ENCODE assay signal across 8 cellular contexts in the genomic region with DNA sequence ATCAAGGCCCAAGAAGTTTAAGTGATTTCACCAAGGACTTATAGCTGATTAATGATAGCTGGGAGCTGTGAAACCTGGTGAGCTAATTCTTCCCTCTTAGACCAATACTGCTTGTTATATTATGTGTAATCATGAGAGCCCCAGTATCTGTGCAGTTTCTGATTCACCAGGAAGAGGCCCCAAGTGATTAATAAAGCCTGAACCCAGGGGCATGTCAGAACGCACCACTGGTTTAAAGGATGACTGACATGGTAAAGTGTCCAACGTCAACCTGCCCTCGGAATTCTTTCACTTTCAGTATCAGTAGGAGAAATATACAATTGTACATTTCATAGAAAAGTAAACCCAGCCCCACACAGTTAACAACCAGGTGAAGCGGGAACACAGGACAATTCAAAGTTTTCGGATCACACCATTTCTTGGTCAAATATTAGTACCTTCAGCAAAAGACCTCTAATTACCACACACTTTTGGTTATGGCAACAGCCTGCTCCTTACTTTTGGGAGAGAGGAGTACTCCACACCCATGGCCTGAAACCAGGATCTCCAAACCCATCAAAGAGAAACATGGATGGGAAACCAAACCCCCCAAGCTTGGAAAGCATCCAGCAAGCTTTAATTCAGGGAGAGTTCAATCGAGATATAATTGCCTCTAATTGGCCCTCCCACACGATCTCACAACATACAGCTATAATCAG.
DNase-seq lines count a peak whose midpoint lies in the region; ATAC-seq and TF ChIP-seq lines count a peak whose summit lies in the region.

No MANE protein-coding gene starts in this region.

- H3K4me1 ChIP-seq in ACC112 (ENCODE audit: control insufficient read depth, insufficient read depth, low read length, unreplicated experiment): peaks cover 33% of the 10 kb centered on the region

- peak; percentile 97 for ATAC-seq in GM18907 (IDR thresholded peaks at IDR 0.05; ENCODE audit: unreplicated experiment)
- peak; percentile 94 for ATAC-seq in HG03103 (IDR thresholded peaks at IDR 0.05; ENCODE audit: low read depth, unreplicated experiment)

- peak overlapping the region; percentile 69 for H3K4me3 ChIP-seq in ACC112 (ENCODE audit: low read depth, low read length)
- H3K4me3 ChIP-seq in foreskin fibroblast (ENCODE audit: low read depth in 1 of 2, low read length in 2 of 2): no peak overlapping the region

- H3K27me3 ChIP-seq in ACC112 (ENCODE audit: insufficient read depth, low read length): no peaks in the 10 kb centered on the region

- H3K27ac ChIP-seq in ACC112 (ENCODE audit: low read depth, low read length): peak overlapping the region; percentile 71
- peak overlapping the region; percentile 75 for H3K27ac ChIP-seq in VCaP

- peak overlapping the region; percentile 96 for H2AFZ ChIP-seq in ACC112 (ENCODE audit: low read length, unreplicated experiment)

- no peaks in the 10 kb centered on the region for H3K36me3 ChIP-seq in ACC112 (ENCODE audit: insufficient read depth, low read length)

- DNase-seq in foreskin fibroblast: peak; percentile 33 to 57
- DNase-seq in stimulated activated CD4-positive, alpha-beta T cell treated with anti-CD3 and anti-CD28 coated beads, Interleukin-2, amount 100 ng/mL, for 4 hours (ENCODE audit: low read depth): peak; percentile 13
- no peak for DNase-seq in NCI-H2081 treated with DMSO at 0.1 percent for 48 hours (lab: John Stamatoyannopoulos, UW)
- DNase-seq in D341Med (ENCODE audit: low spot score): no peak

- H3K79me2 ChIP-seq in ACC112 (ENCODE audit: control insufficient read depth, insufficient read depth, low read length, unreplicated experiment): no peaks in the 10 kb centered on the region

- TF ChIP-seq CTCF in VCaP (conservative IDR thresholded peaks at IDR 0.05) (no peak), foreskin fibroblast (IDR thresholded peaks at IDR 0.05; ENCODE audit: low read depth, low read length) (no peak)

Comparison
In these comparisons a context has a peak if more than half of its experiments do, and no peak if none do; other contexts are left out.
1. DNase-seq: peak in foreskin fibroblast (2 of 2) and stimulated activated CD4-positive, alpha-beta T cell treated with anti-CD3 and anti-CD28 coated beads, Interleukin-2, amount 100 ng/mL, for 4 hours (single experiment); none in NCI-H2081 treated with DMSO at 0.1 percent for 48 hours (single experiment) and D341Med (single experiment).